In the genomic region with DNA sequence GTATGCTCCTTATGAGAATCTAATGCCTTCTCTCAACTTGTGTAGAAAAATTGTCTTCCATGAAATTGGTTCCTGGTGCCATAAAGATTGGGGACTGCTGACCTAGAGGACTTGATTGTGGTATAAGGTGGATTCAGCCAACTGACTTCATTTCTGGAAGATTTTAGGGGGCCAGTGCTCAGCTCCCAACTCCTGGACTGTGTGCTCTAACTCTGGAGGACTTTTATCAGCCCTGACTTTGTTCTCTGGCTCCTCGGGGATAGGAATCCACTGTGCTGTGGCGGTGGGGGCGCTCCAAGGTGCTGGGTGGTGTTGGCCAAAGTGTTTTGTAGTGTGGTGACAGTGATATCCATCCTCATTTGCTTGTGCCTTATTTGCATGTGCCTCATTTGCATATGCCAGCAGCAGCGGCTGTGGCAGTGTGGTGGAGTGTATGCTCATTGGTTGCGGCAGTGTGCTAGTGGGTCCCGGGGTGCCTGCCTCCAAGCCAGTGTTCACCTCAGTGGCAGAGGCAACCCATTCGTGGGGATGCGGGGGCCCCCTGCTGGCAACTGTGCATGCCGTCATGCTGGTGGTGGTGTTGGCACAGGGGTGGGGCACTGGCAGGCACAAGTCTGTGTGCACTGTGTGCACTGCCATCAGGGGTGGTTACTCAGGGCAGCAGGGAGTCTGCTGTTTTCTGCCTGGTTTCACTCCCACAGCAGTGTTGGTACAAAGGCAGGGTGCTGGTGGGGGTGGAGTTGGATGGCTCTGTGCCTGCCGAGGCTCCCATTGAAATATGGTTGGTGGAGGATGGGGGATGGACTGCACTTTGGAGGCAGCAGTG, we compare ENCODE assay signal across 8 cellular contexts. TPM values are rescaled to one million over a fixed set of nuclear protein-coding genes. Genes with fewer than 3 reads are reported as not detected.
DNase-seq lines count a peak whose midpoint lies in the region; ATAC-seq, FAIRE-seq and TF ChIP-seq lines count a peak whose summit lies in the region.

No MANE protein-coding gene starts in this region.

- FAIRE-seq in kidney (lab: Jason Lieb, UNC) (no peak), urothelium cell line (lab: Jason Lieb, UNC) (peak; percentile 44)

- H3K36me3 ChIP-seq in A673 (ENCODE audit: insufficient read depth, low read length, poor library complexity, severe bottlenecking) (no peaks in the 10 kb centered on the region), kidney (ENCODE audit: control insufficient read depth in 1 of 2, insufficient read depth in 2 of 2, low read length in 2 of 2) (no peaks in the 10 kb centered on the region)

- H3K9me3 Mint-ChIP-seq in HFFc6, result peaks cover 12% of the 10 kb centered on the region
- H3K9me3 Mint-ChIP-seq in activated T-helper 17 cell treated with anti-CD3 and anti-CD28 coated beads, Interleukin-2, amount 50 U/mL, for 72 hours, result peaks cover 18% of the 10 kb centered on the region

- H3K4me3 ChIP-seq in A673 (ENCODE audit: low read depth, low read length, poor library complexity, severe bottlenecking) (no peak overlapping the region), kidney (ENCODE audit: low read length in 2 of 2) (no peak overlapping the region)

- no peaks in the 10 kb centered on the region for H3K27me3 Mint-ChIP-seq in HFFc6 (ENCODE audit: insufficient read depth)
- H3K27me3 Mint-ChIP-seq in activated T-helper 17 cell treated with anti-CD3 and anti-CD28 coated beads, Interleukin-2, amount 50 U/mL, for 72 hours, result no peaks in the 10 kb centered on the region

- H3K9ac ChIP-seq in kidney (ENCODE audit: low read length in 2 of 2), result no peak overlapping the region

- H3K4me3 Mint-ChIP-seq in HFFc6, result no peak overlapping the region
- H3K4me3 Mint-ChIP-seq in activated T-helper 17 cell treated with anti-CD3 and anti-CD28 coated beads, Interleukin-2, amount 50 U/mL, for 72 hours, result no peak overlapping the region

- peak; percentile 53 for DNase-seq in A673 (ENCODE audit: low spot score)
- no peak for DNase-seq in HFFc6
- DNase-seq in kidney, result no peak
- DNase-seq in urothelium cell line (ENCODE audit: low spot score), result peak; percentile 23
- no peak for DNase-seq in GM10248 (ENCODE audit: extremely low spot score)

- H3K4me1 ChIP-seq in A673 (ENCODE audit: insufficient read depth, low read length, poor library complexity, severe bottlenecking) (no peaks in the 10 kb centered on the region), kidney (ENCODE audit: control insufficient read depth in 1 of 2, insufficient read depth in 1 of 2, low read depth in 1 of 2, low read length in 2 of 2) (peaks cover 0 to 8% of the 10 kb centered on the region in 2 donors)

- BruUV-seq in A673 (replicated peaks; lab: Mats Ljungman, UMichigan), result no TSS peak

- POLR2A ChIA-PET in A673 (lab: Charles Lee; ENCODE audit: low non-redundant PET), result no interaction called here
- POLR2A ChIA-PET in GM10248 (lab: Yijun Ruan, JAX), result no interaction called here

- peaks cover 61% of the 10 kb centered on the region for H3K4me1 Mint-ChIP-seq in HFFc6 (ENCODE audit: low read depth)
- H3K4me1 Mint-ChIP-seq in activated T-helper 17 cell treated with anti-CD3 and anti-CD28 coated beads, Interleukin-2, amount 50 U/mL, for 72 hours, result peaks cover 41% of the 10 kb centered on the region

- intact Hi-C loops in A673 (cut with micrococcal nuclease; ENCODE audit: unreplicated experiment), result no loop called here
- intact Hi-C loops in kidney (cut with DNase I), result no loop called here

- CTCF ChIA-PET in A673 (lab: Charles Lee), result no interaction called here
- CTCF ChIA-PET in GM10248 (lab: Yijun Ruan, JAX), result interaction anchor here (1.0 to 1.3 kb wide), 3 partner anchors 12 to 51 kb away, joined by 3 to 4 read pairs (median 3); no protein-coding TSS in a partner anchor

- no peak overlapping the region; the same call in 1 of the 2 replicates for H3K27ac Mint-ChIP-seq in HFFc6
- H3K27ac Mint-ChIP-seq in activated T-helper 17 cell treated with anti-CD3 and anti-CD28 coated beads, Interleukin-2, amount 50 U/mL, for 72 hours, result no peak overlapping the region

- H3K27ac ChIP-seq in A673 (ENCODE audit: low read depth, low read length, poor library complexity, severe bottlenecking), result no peak overlapping the region
- no peak overlapping the region for H3K27ac ChIP-seq in kidney (ENCODE audit: low read depth in 2 of 2, low read length in 2 of 2)

- ATAC-seq in activated T-helper 17 cell treated with anti-CD3 and anti-CD28 coated beads, Interleukin-2, amount 50 U/mL, for 72 hours (replicated peaks), result peak; percentile 59
- ATAC-seq in GM21526 (IDR thresholded peaks at IDR 0.05; ENCODE audit: low FRiP score, unreplicated experiment), result no peak
- no peak for ATAC-seq in HG03139 (IDR thresholded peaks at IDR 0.05; ENCODE audit: unreplicated experiment)

- peaks cover 45% of the 10 kb centered on the region for H3K36me3 Mint-ChIP-seq in HFFc6 (ENCODE audit: low read depth)
- peaks cover 13% of the 10 kb centered on the region for H3K36me3 Mint-ChIP-seq in activated T-helper 17 cell treated with anti-CD3 and anti-CD28 coated beads, Interleukin-2, amount 50 U/mL, for 72 hours (ENCODE audit: low read depth)

- TF ChIP-seq CTCF in A673 (conservative IDR thresholded peaks at IDR 0.05; ENCODE audit: low read depth, low read length) (peak; percentile 61), HFFc6 (IDR thresholded peaks at IDR 0.05) (peak; percentile 64), kidney (IDR thresholded peaks at IDR 0.05; ENCODE audit: borderline replicate concordance, extremely low read depth, insufficient read depth) (peak; percentile 8), GM10248 (IDR thresholded peaks at IDR 0.05; ENCODE audit: control extremely low read depth, extremely low read depth, low read depth, missing control alignments) (no peak)

- no peaks in the 10 kb centered on the region for H3K27me3 ChIP-seq in A673 (replicated peaks; ENCODE audit: insufficient read depth, low read depth, low read length, poor library complexity)

- H3K9me3 ChIP-seq in A673 (ENCODE audit: low read depth, low read length, poor library complexity, severe bottlenecking) (peaks cover 4% of the 10 kb centered on the region), kidney (ENCODE audit: control insufficient read depth in 1 of 2, low read length in 2 of 2) (no peaks in the 10 kb centered on the region)

RNA-seq across cellular contexts. Expression of gene EHBP1, which starts 19.6 kb away (rescaled TPM):
- total RNA-seq in A673 (2021), result 32.1 and 35.0 TPM in 2 replicates
- total RNA-seq in HFFc6 (2021; fragmentation: NEBNext Ultra II Directional; extraction: Animal tissue kit (Norgen Biotek cat#: 25700)), result 10 to 100 TPM; 72.7 to 87.3 (median 80.6) TPM
- total RNA-seq in activated T-helper 17 cell treated with anti-CD3 and anti-CD28 coated beads, Interleukin-2, amount 50 U/mL, for 72 hours, result 10 to 100 TPM; 21.5 to 22.0 TPM
- 42.7 TPM for total RNA-seq in kidney
- 12.5 TPM for polyA plus RNA-seq in kidney (ENCODE audit: insufficient read depth, low read depth, low replicate concordance)

Comparison
In these comparisons a context has a peak if more than half of its experiments do, and no peak if none do; other contexts are left out.
1. DNase-seq: peak in A673 (single experiment) and urothelium cell line (single experiment); none in HFFc6 (single experiment), kidney (single experiment) and GM10248 (single experiment).